ENCODE assay signal across 10 cellular contexts in genomic region chr10:73494213-73494612, GRCh38. TPM values are rescaled to one million over a fixed set of nuclear protein-coding genes. Genes with fewer than 3 reads are reported as not detected.
A peak's percentile ranks its signal among the peaks of the same experiment; 100 is the strongest.
DNase-seq lines count a peak whose midpoint lies in the region; ATAC-seq, FAIRE-seq and TF ChIP-seq lines count a peak whose summit lies in the region.
"Had no signal": no experiment of that assay in that cellular context is flagged by ENCODE, and none has a peak within 500 bp of the region (broad histone marks: within the 10 kb centered on the region; RNA-seq: fewer than 3 reads in every experiment).

No MANE protein-coding gene starts in this region.

- H4K20me1 ChIP-seq in HepG2 (ENCODE audit: insufficient read depth, low read length) = no peaks in the 10 kb centered on the region
- H4K20me1 ChIP-seq in astrocyte (ENCODE audit: insufficient read depth, low read length) = peaks cover 8% of the 10 kb centered on the region

- DNase-seq in HepG2 (ENCODE audit: low spot score) (no peak), right lobe of liver (no peak), astrocyte (ENCODE audit: low read depth) (no peak), mesenteric fat pad (ENCODE audit: low spot score) (no peak), DMS153 treated with DMSO at 0.1 percent for 48 hours (lab: John Stamatoyannopoulos, UW; ENCODE audit: unreplicated experiment) (no peak)
- no peak for DNase-seq in activated CD4-positive, alpha-beta T cell treated with anti-CD3 and anti-CD28 coated beads for 4 hours
- DNase-seq: NCI-H1092 had no signal

- no peaks in the 10 kb centered on the region; a peak in 1 of 5 replicates for H3K27me3 ChIP-seq in HepG2 (ENCODE audit: control insufficient read depth in 1 of 2, insufficient read depth in 2 of 2, low read length in 2 of 2)
- no peaks in the 10 kb centered on the region for H3K27me3 ChIP-seq in right lobe of liver
- no peaks in the 10 kb centered on the region for H3K27me3 ChIP-seq in astrocyte (ENCODE audit: insufficient read depth, low read length)

- H3K4me2 ChIP-seq in HepG2 (ENCODE audit: low read depth, low read length) (peak overlapping the region; percentile 88), astrocyte (ENCODE audit: low read length) (peak overlapping the region; percentile 87)

- WGBS in HepG2 (ENCODE audit: low lambda C conversion rate) = 89% methylated on average over 15 of the region's 15 CpGs
- WGBS in right lobe of liver (ENCODE audit: insufficient coverage, low coverage, low lambda C conversion rate, missing lambda C conversion rate) = 95% methylated on average over 14 of the region's 15 CpGs
- WGBS in mesodermal cell (ENCODE audit: insufficient coverage in 2 of 2), 2 experiments = 84 to 97% methylated on average over 13 to 14 of the region's 15 CpGs

- H3K4me3 Mint-ChIP-seq in astrocyte (ENCODE audit: unreplicated experiment) = peak overlapping the region; percentile 79

- no peaks in the 10 kb centered on the region for H3K9me3 Mint-ChIP-seq in astrocyte (ENCODE audit: unreplicated experiment)

- H3K79me2 ChIP-seq in HepG2 (ENCODE audit: insufficient read depth, low read length) (peaks cover 46% of the 10 kb centered on the region), astrocyte (ENCODE audit: insufficient read depth, low read length) (peaks cover 66% of the 10 kb centered on the region)

- FAIRE-seq in HepG2 (lab: Jason Lieb, UNC) = no peak
- no peak for FAIRE-seq in astrocyte (lab: Jason Lieb, UNC)
- FAIRE-seq: H1 had no signal

- ATAC-seq in HepG2 (no peak), right lobe of liver (no peak), GM19328 (IDR thresholded peaks at IDR 0.05; ENCODE audit: unreplicated experiment) (no peak)

- no peak for TF ChIP-seq RAD21 in HepG2 (CRISPR knock-in tag; IDR thresholded peaks at IDR 0.05)

- no peak overlapping the region for H3K27ac ChIP-seq in HepG2 (ENCODE audit: extremely low read length, insufficient read depth, low read length)
- H3K27ac ChIP-seq in right lobe of liver = no peak overlapping the region
- peak overlapping the region; percentile 97 for H3K27ac ChIP-seq in astrocyte (ENCODE audit: low read depth, low read length)
- H3K27ac ChIP-seq in mesodermal cell (ENCODE audit: low read depth, low read length, severe bottlenecking) = no peak overlapping the region

- TF ChIP-seq EP300 in HepG2 (IDR thresholded peaks at IDR 0.05; ENCODE audit: low read depth in 2 of 2, low read length in 2 of 2) (no peak), HepG2 (CRISPR knock-in tag; IDR thresholded peaks at IDR 0.05; ENCODE audit: borderline replicate concordance) (no peak)

- no peaks in the 10 kb centered on the region for H3K9me3 ChIP-seq in HepG2 (ENCODE audit: low read length)
- no peaks in the 10 kb centered on the region for H3K9me3 ChIP-seq in right lobe of liver
- H3K9me3 ChIP-seq in astrocyte (ENCODE audit: insufficient read depth, low read depth, low read length) = no peaks in the 10 kb centered on the region
- no peaks in the 10 kb centered on the region for H3K9me3 ChIP-seq in mesodermal cell (ENCODE audit: control insufficient read depth, low read length)

- H3K4me3 ChIP-seq in HepG2 (replicated peaks in 1 of 3; ENCODE audit: insufficient read depth in 1 of 3, low read depth in 2 of 3, low read length in 3 of 3) (peak overlapping the region; percentile 52 to 94 (median 77)), right lobe of liver (peak overlapping the region in 1 of 3 donors; percentile 85), astrocyte (ENCODE audit: insufficient read depth, low read depth, low read length) (peak overlapping the region; percentile 82), mesodermal cell (ENCODE audit: extremely low read depth, insufficient read depth, low read length, poor library complexity, severe bottlenecking) (peak overlapping the region; percentile 88)

- in situ Hi-C loops in HepG2 (cut with HindIII; ENCODE audit: extremely low pct_ligation_motif_present, low pct_unique_long_range_greater_than_20kb) = loop anchor here (10.0 kb wide), 1 partner anchor 239 kb away; the partner anchor contains the start of gene MRPS16

- H3K36me3 Mint-ChIP-seq in astrocyte (ENCODE audit: low read depth, unreplicated experiment) = peaks cover 18% of the 10 kb centered on the region

- H2AFZ ChIP-seq in HepG2 (ENCODE audit: low read length) = no peak overlapping the region
- no peak overlapping the region for H2AFZ ChIP-seq in astrocyte (ENCODE audit: low read depth, low read length)

- POLR2A ChIA-PET in HepG2 (lab: Yijun Ruan, JAX) = interaction anchor here (1.0 to 2.2 kb wide), 3 partner anchors 8 to 235 kb away, joined by 3 to 10 read pairs (median 5); no protein-coding TSS in a partner anchor

- CTCF ChIA-PET in HepG2 (lab: Yijun Ruan, JAX; ENCODE audit: low intra/inter-chr PET ratio, low total read pairs) = interaction anchor here (1.4 kb wide), 1 partner anchor 150 kb away, joined by 3 read pairs; no protein-coding TSS in a partner anchor

- H3K27me3 Mint-ChIP-seq in astrocyte (ENCODE audit: low read depth, unreplicated experiment) = no peaks in the 10 kb centered on the region

- H3K36me3 ChIP-seq in HepG2 (replicated peaks in 1 of 2; ENCODE audit: control insufficient read depth in 1 of 2, insufficient read depth in 2 of 2, low read length in 2 of 2) (peaks cover 3 to 6% of the 10 kb centered on the region in 2 experiments; a peak in 4 of 5 replicates), right lobe of liver (no peaks in the 10 kb centered on the region), astrocyte (ENCODE audit: insufficient read depth, low read length) (peaks cover 5% of the 10 kb centered on the region), mesodermal cell (ENCODE audit: control insufficient read depth, insufficient read depth, low read length) (peaks cover 34% of the 10 kb centered on the region)

- BruUV-seq in HepG2 (replicated peaks; lab: Mats Ljungman, UMichigan) = no TSS peak

- H3K9ac ChIP-seq in HepG2 (ENCODE audit: insufficient read depth, low read depth, low read length) = peak overlapping the region; percentile 96; the same call in 1 of the 2 replicates
- H3K9ac ChIP-seq in astrocyte (ENCODE audit: low read length) = peak overlapping the region; percentile 73

- peaks cover 30% of the 10 kb centered on the region for H3K4me1 Mint-ChIP-seq in astrocyte (ENCODE audit: low read depth, unreplicated experiment)

- TF ChIP-seq POLR2A in HepG2 (IDR thresholded peaks at IDR 0.05; ENCODE audit: insufficient read depth in 1 of 2, low read depth in 2 of 2, low read length in 2 of 2) = no peak
- TF ChIP-seq POLR2A in right lobe of liver (IDR thresholded peaks at IDR 0.05) = no peak

- H3K27ac Mint-ChIP-seq in astrocyte (ENCODE audit: unreplicated experiment) = peak overlapping the region; percentile 90

- peaks cover 34% of the 10 kb centered on the region for H3K4me1 ChIP-seq in HepG2 (ENCODE audit: insufficient read depth, low read length)
- H3K4me1 ChIP-seq in right lobe of liver = peaks cover 0 to 18% (median 9%) of the 10 kb centered on the region in 4 donors
- H3K4me1 ChIP-seq in astrocyte (ENCODE audit: insufficient read depth, low read length) = peaks cover 22% of the 10 kb centered on the region
- peaks cover 14% of the 10 kb centered on the region for H3K4me1 ChIP-seq in mesodermal cell (ENCODE audit: control insufficient read depth, insufficient read depth, low read length, poor library complexity, severe bottlenecking)

- TF ChIP-seq CTCF in HepG2 (CRISPR knock-in tag; IDR thresholded peaks at IDR 0.05) (no peak), right lobe of liver (IDR thresholded peaks at IDR 0.05) (no peak), astrocyte (IDR thresholded peaks at IDR 0.05; ENCODE audit: insufficient read depth, low read depth, low read length) (no peak)

- intact Hi-C loops in HepG2 (cut with micrococcal nuclease; ENCODE audit: unreplicated experiment) = no loop called here
- intact Hi-C loops in right lobe of liver (cut with DNase I) = loop anchor here in 1 of 2 donors (10.0 kb wide), 1 partner anchor 79 kb away; the partner anchor contains the start of gene ANXA7

TF ChIP-seq in HepG2, 621 proteins besides CTCF, POLR2A, EP300 and RAD21 (continues in another document):
- TF ChIP-seq, protein P1, sequence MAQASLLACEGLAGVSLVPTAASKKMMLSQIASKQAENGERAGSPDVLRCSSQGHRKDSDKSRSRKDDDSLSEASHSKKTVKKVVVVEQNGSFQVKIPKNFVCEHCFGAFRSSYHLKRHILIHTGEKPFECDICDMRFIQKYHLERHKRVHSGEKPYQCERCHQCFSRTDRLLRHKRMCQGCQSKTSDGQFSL (CRISPR knock-in tag; IDR thresholded peaks at IDR 0.05) = no peak
- TF ChIP-seq PRPF4 (IDR thresholded peaks at IDR 0.05; ENCODE audit: low read depth, low read length, poor library complexity, severe bottlenecking) (peak; percentile 58), GATA4 (IDR thresholded peaks at IDR 0.05; ENCODE audit: borderline replicate concordance, low read depth) (no peak), ZBTB38 (CRISPR knock-in tag; IDR thresholded peaks at IDR 0.05) (peak; percentile 63; the same call in 1 of the 2 replicates)

RNA-seq across cellular contexts. Expression of gene PPP3CB, which starts 1.6 kb away (rescaled TPM):
- 8.7 and 18.5 TPM in 2 replicates for total RNA-seq in HepG2 (2016; rRNA removed; fragmentation: Illumina TruSeq; extraction: Trizol)
- 2.8 and 4.2 TPM in 2 replicates for total RNA-seq in HepG2 (2016; cell fraction: cytosol; rRNA removed; fragmentation: Illumina TruSeq; extraction: Trizol; ENCODE audit: low read depth)
- 9.5 and 16.0 TPM in 2 replicates for total RNA-seq in HepG2 (2016; cell fraction: insoluble cytoplasmic fraction; rRNA removed; fragmentation: Illumina TruSeq; extraction: Trizol)
- 10.4 and 12.8 TPM in 2 replicates for total RNA-seq in HepG2 (2016; cell fraction: membrane; rRNA removed; fragmentation: Illumina TruSeq; extraction: Trizol)
- 18.8 and 19.6 TPM in 2 replicates for total RNA-seq in HepG2 (2016; cell fraction: nucleus; rRNA removed; fragmentation: Illumina TruSeq; extraction: Trizol)
- 9.5 and 11.4 TPM in 2 replicates for polyA plus RNA-seq in HepG2 (2011; rRNA removed)
- polyA plus RNA-seq in HepG2 (2011; cell fraction: cytosol; rRNA removed) = 7.6 and 9.8 TPM in 2 replicates
- 9.0 and 13.7 TPM in 2 replicates for polyA plus RNA-seq in HepG2 (2011; cell fraction: nucleus; rRNA removed)
- 19.1 and 23.5 TPM in 2 replicates for polyA plus RNA-seq in HepG2 (2012)
- 5.6 and 6.9 TPM in 2 replicates for polyA plus RNA-seq in HepG2 (2016; cell fraction: cytosol; fragmentation: Illumina TruSeq; extraction: Trizol; ENCODE audit: low read depth)
- 28.6 and 29.5 TPM in 2 replicates for polyA plus RNA-seq in HepG2 (2016; cell fraction: insoluble cytoplasmic fraction; fragmentation: Illumina TruSeq; extraction: Trizol; ENCODE audit: low read depth)
- polyA plus RNA-seq in HepG2 (2016; cell fraction: membrane; fragmentation: Illumina TruSeq; extraction: Trizol; ENCODE audit: low read depth) = 15.8 and 17.1 TPM in 2 replicates
- polyA plus RNA-seq in HepG2 (2016; cell fraction: nucleus; fragmentation: Illumina TruSeq; extraction: Trizol; ENCODE audit: insufficient read depth, low read depth) = 34.8 TPM in 2 replicates
- polyA minus RNA-seq in HepG2 (2011; rRNA and poly(A)+ RNA removed; ENCODE audit: low replicate concordance) = 2.9 and 10.3 TPM in 2 replicates
- 12.7 and 13.0 TPM in 2 replicates for polyA minus RNA-seq in HepG2 (2011; cell fraction: cytosol; rRNA and poly(A)+ RNA removed)
- 28.2 and 31.2 TPM in 2 replicates for polyA minus RNA-seq in HepG2 (2011; cell fraction: nucleus; rRNA and poly(A)+ RNA removed)
- total RNA-seq in right lobe of liver = 10 to 100 TPM; 10.9 to 13.6 (median 13.5) TPM
- total RNA-seq in astrocyte = 29.2 and 30.8 TPM in 2 replicates
- polyA plus RNA-seq in mesodermal cell (2013, experiment 1 of 2) = 42.2 TPM
- 45.2 TPM for polyA plus RNA-seq in mesodermal cell (2013, experiment 2 of 2)
- total RNA-seq in mesenteric fat pad = 50.5 TPM
